ENCODE assay signal across 1 cellular context in genomic region chr1:155051777-155052398, GRCh38.
TF ChIP-seq lines count a peak whose summit lies in the region.

No MANE protein-coding gene starts in this region.

TF ChIP-seq in K562, 482 proteins besides CTCF, POLR2A, EP300 and RAD21:
- TF ChIP-seq ZNF740 (CRISPR knock-in tag; IDR thresholded peaks at IDR 0.05) (peak; percentile 21; the same call in 1 of the 2 replicates), ZNF740 (tag; IDR thresholded peaks at IDR 0.05) (peak in 1 of 2 experiments; percentile 75; a peak in 2 of 4 replicates), FIP1L1 (IDR thresholded peaks at IDR 0.05; ENCODE audit: low read depth, low read length, poor library complexity, severe bottlenecking) (no peak), HDAC1 (IDR thresholded peaks at IDR 0.05) (0 out of 4 replicates have a peak, but pooled peaks of 1 of the 2 experiments have one; percentile 23), ZBTB40 (IDR thresholded peaks at IDR 0.05) (0 out of 2 replicates have a peak, but pooled peaks have one; percentile 20), ZBTB40 (CRISPR knock-in tag; IDR thresholded peaks at IDR 0.05) (no peak), BRCA1 (IDR thresholded peaks at IDR 0.05) (no peak), BRCA1 (CRISPR knock-in tag; IDR thresholded peaks at IDR 0.05) (0 out of 2 replicates have a peak, but pooled peaks have one; percentile 17), CBFA2T3 (IDR thresholded peaks at IDR 0.05) (no peak)
